ENCODE assay signal across 15 cellular contexts in genomic region chr17:37676115-37676925, GRCh38. TPM values are rescaled to one million over a fixed set of nuclear protein-coding genes. Genes with fewer than 3 reads are reported as not detected.
DNase-seq lines count a peak whose midpoint lies in the region; ATAC-seq and TF ChIP-seq lines count a peak whose summit lies in the region.
"Had no signal": no experiment of that assay in that cellular context is flagged by ENCODE, and none has a peak within 500 bp of the region (broad histone marks: within the 10 kb centered on the region; RNA-seq: fewer than 3 reads in every experiment).

No MANE protein-coding gene starts in this region.

- no peak for ATAC-seq in HG03565 (IDR thresholded peaks at IDR 0.05; ENCODE audit: unreplicated experiment)
- ATAC-seq: activated CD4-positive, CD25-positive, alpha-beta regulatory T cell treated with anti-CD3 and anti-CD28 coated beads, Interleukin-2, amount 50 U/mL, for 24 hours; activated naive CD4-positive, alpha-beta T cell treated with anti-CD3 and anti-CD28 coated beads, Interleukin-2, amount 50 U/mL, for 72 hours had no signal

- H3K9ac ChIP-seq in GM23248, result no peak overlapping the region

- H3K9me2 ChIP-seq in GM23248 (ENCODE audit: insufficient read depth), result no peaks in the 10 kb centered on the region

- H3K36me3 Mint-ChIP-seq in progenitor cell of endocrine pancreas (ENCODE audit: insufficient read depth), result peaks cover 6% of the 10 kb centered on the region

- H3K4me1 ChIP-seq in GM23248 (ENCODE audit: insufficient read depth), result peaks cover 22% of the 10 kb centered on the region

- H3K9me3 Mint-ChIP-seq in progenitor cell of endocrine pancreas (ENCODE audit: low read depth), result peaks cover 5% of the 10 kb centered on the region

- TF ChIP-seq CTCF in NB4 (IDR thresholded peaks at IDR 0.05; ENCODE audit: low read depth, low read length) (no peak), epithelial cell of proximal tubule (conservative IDR thresholded peaks at IDR 0.05; ENCODE audit: low read depth, low read length) (no peak), progenitor cell of endocrine pancreas (IDR thresholded peaks at IDR 0.05; ENCODE audit: unreplicated experiment) (no peak)

- peak overlapping the region; percentile 96 for H3K27ac Mint-ChIP-seq in progenitor cell of endocrine pancreas
- H3K27ac Mint-ChIP-seq: H9 had no signal

- peaks cover 46% of the 10 kb centered on the region for H3K4me1 Mint-ChIP-seq in progenitor cell of endocrine pancreas (ENCODE audit: low read depth)
- H3K4me1 Mint-ChIP-seq: CD8-positive, alpha-beta memory T cell had no signal

- no peaks in the 10 kb centered on the region for H3K27me3 ChIP-seq in GM23248 (replicated peaks; ENCODE audit: insufficient read depth)
- H3K27me3 ChIP-seq: sigmoid colon had no signal

- H3F3A ChIP-seq in GM23248 (ENCODE audit: insufficient read depth), result peaks cover 11% of the 10 kb centered on the region; the same call in 1 of the 2 replicates

- H2AFZ ChIP-seq in GM23248, result no peak overlapping the region

- no peaks in the 10 kb centered on the region for H4K20me1 ChIP-seq in GM23248 (ENCODE audit: insufficient read depth)

- no peak overlapping the region for H3K27ac ChIP-seq in GM23248
- H3K27ac ChIP-seq: sigmoid colon had no signal

- no peaks in the 10 kb centered on the region for H3K79me2 ChIP-seq in GM23248 (ENCODE audit: insufficient read depth)

- H3K4me3 ChIP-seq in GM23248 (no peak overlapping the region), NB4 (ENCODE audit: low read depth, low read length) (no peak overlapping the region), epithelial cell of proximal tubule (ENCODE audit: low read depth, low read length) (no peak overlapping the region)
- H3K4me3 ChIP-seq: sigmoid colon had no signal

- TF ChIP-seq POLR2A in NB4 (IDR thresholded peaks at IDR 0.05; ENCODE audit: extremely low read depth, insufficient read length), result no peak

- in situ Hi-C loops in GM23248 (cut with MboI), result no loop called here

- H3K9me3 ChIP-seq in GM23248 (ENCODE audit: low read depth), result no peaks in the 10 kb centered on the region
- H3K9me3 ChIP-seq: sigmoid colon had no signal

- no peaks in the 10 kb centered on the region for H3K36me3 ChIP-seq in GM23248 (ENCODE audit: low read depth)
- H3K36me3 ChIP-seq: sigmoid colon had no signal

- H3K4me3 Mint-ChIP-seq in progenitor cell of endocrine pancreas (ENCODE audit: low read depth), result peak overlapping the region; percentile 5
- H3K4me3 Mint-ChIP-seq: CD8-positive, alpha-beta memory T cell; H9 had no signal

- 23 to 28% methylated on average over 7 of the region's 7 CpGs for WGBS in GM23248 (ENCODE audit: low coverage in 1 of 2, low lambda C conversion rate in 2 of 2, missing lambda C conversion rate in 2 of 2), 2 experiments

- no peaks in the 10 kb centered on the region for H3K27me3 Mint-ChIP-seq in progenitor cell of endocrine pancreas

- DNase-seq in GM23248 (peak; percentile 20), NB4 (ENCODE audit: low read depth) (peak; percentile 95), epithelial cell of proximal tubule (ENCODE audit: low read depth) (peak; percentile 98), progenitor cell of endocrine pancreas (ENCODE audit: low spot score, unreplicated experiment) (no peak), NCI-H2196 treated with DMSO at 0.1 percent for 48 hours (lab: John Stamatoyannopoulos, UW; ENCODE audit: unreplicated experiment) (no peak), middle frontal gyrus (ENCODE audit: extremely low spot score, low spot score) (no peak)
- DNase-seq: CD8-positive, alpha-beta memory T cell; glutamatergic neuron; H9; NCI-H2171; sigmoid colon; stimulated activated naive CD4-positive, alpha-beta T cell had no signal

- no peak overlapping the region for H3K4me2 ChIP-seq in GM23248 (ENCODE audit: unreplicated experiment)

RNA-seq across cellular contexts. Expression of gene DDX52, which starts 33.1 kb away (rescaled TPM):
- 26.7 and 34.7 TPM in 2 replicates for total RNA-seq in GM23248 (2014; rRNA removed; shearing (Covaris generic))
- polyA plus RNA-seq in GM23248 (2016; fragmentation: Nextera tagmentation; extraction: Ambion mirVana), result 23.5 and 26.1 TPM in 2 replicates
- 34.5 and 40.2 TPM in 2 replicates for total RNA-seq in epithelial cell of proximal tubule
- 77.2 and 79.4 TPM in 2 replicates for total RNA-seq in progenitor cell of endocrine pancreas

Comparison
In these comparisons a context has a peak if more than half of its experiments do, and no peak if none do; other contexts are left out.
1. DNase-seq: peak in GM23248 (single experiment), NB4 (single experiment) and epithelial cell of proximal tubule (single experiment); none in progenitor cell of endocrine pancreas (single experiment), NCI-H2196 treated with DMSO at 0.1 percent for 48 hours (single experiment) and middle frontal gyrus (single experiment).